7 cellular contexts compared by ENCODE assay signal in genomic region chrX:134460861-134461218, GRCh38. TPM values are rescaled to one million over a fixed set of nuclear protein-coding genes. Genes with fewer than 3 reads are reported as not detected.
DNase-seq lines count a peak whose midpoint lies in the region; ATAC-seq, FAIRE-seq and TF ChIP-seq lines count a peak whose summit lies in the region.

No MANE protein-coding gene starts in this region.

- TF ChIP-seq POLR2A in suprapubic skin (IDR thresholded peaks at IDR 0.05): no peak

- H3K36me3 Mint-ChIP-seq in activated T-helper 1 cell treated with anti-CD3 and anti-CD28 coated beads, Interleukin-12 subunit alpha, Interleukin-12 subunit beta, Interleukin-2, Interleukin-4 antibody, amounts not matched to agents 30 ng/mL and 10 ng/mL and 1 ng/mL, durations not matched to agents 14 hours and 24 hours and 36 hours (ENCODE audit: low read depth): peaks cover 2% of the 10 kb centered on the region

- no peaks in the 10 kb centered on the region for H3K9me3 Mint-ChIP-seq in activated T-helper 1 cell treated with anti-CD3 and anti-CD28 coated beads, Interleukin-12 subunit alpha, Interleukin-12 subunit beta, Interleukin-2, Interleukin-4 antibody, amounts not matched to agents 30 ng/mL and 10 ng/mL and 1 ng/mL, durations not matched to agents 14 hours and 24 hours and 36 hours

- H3K36me3 ChIP-seq in iPS-20b (ENCODE audit: insufficient read depth, low read depth, low read length): no peaks in the 10 kb centered on the region
- H3K36me3 ChIP-seq in suprapubic skin: no peaks in the 10 kb centered on the region

- peak; percentile 16 for ATAC-seq in HG03354 (IDR thresholded peaks at IDR 0.05; ENCODE audit: poor library complexity, severe bottlenecking, unreplicated experiment)

- H3K27me3 Mint-ChIP-seq in activated T-helper 1 cell treated with anti-CD3 and anti-CD28 coated beads, Interleukin-12 subunit alpha, Interleukin-12 subunit beta, Interleukin-2, Interleukin-4 antibody, amounts not matched to agents 30 ng/mL and 10 ng/mL and 1 ng/mL, durations not matched to agents 14 hours and 24 hours and 36 hours (ENCODE audit: insufficient read depth): no peaks in the 10 kb centered on the region

- H3K4me1 ChIP-seq in iPS-20b (ENCODE audit: insufficient read depth, low read length) (no peaks in the 10 kb centered on the region), suprapubic skin (no peaks in the 10 kb centered on the region)

- H3K27ac ChIP-seq in iPS-20b (ENCODE audit: low read length): no peak overlapping the region
- H3K27ac ChIP-seq in suprapubic skin: no peak overlapping the region

- H3K9me3 ChIP-seq in iPS-20b (ENCODE audit: insufficient read depth, low read depth, low read length) (no peaks in the 10 kb centered on the region), suprapubic skin (no peaks in the 10 kb centered on the region)

- TF ChIP-seq EP300 in suprapubic skin (IDR thresholded peaks at IDR 0.05): no peak

- no peak for FAIRE-seq in urothelium cell line (lab: Jason Lieb, UNC)

- DNase-seq in GM12865 (ENCODE audit: low read depth): peak; percentile 12
- no peak for DNase-seq in activated T-helper 1 cell treated with anti-CD3 and anti-CD28 coated beads, Interleukin-12 subunit alpha, Interleukin-12 subunit beta, Interleukin-2, Interleukin-4 antibody, amounts not matched to agents 30 ng/mL and 10 ng/mL and 1 ng/mL, durations not matched to agents 14 hours and 24 hours and 36 hours (ENCODE audit: low spot score)
- no peak for DNase-seq in suprapubic skin (ENCODE audit: low spot score in 2 of 2)
- no peak for DNase-seq in stimulated activated naive CD4-positive, alpha-beta T cell (lab: John Stamatoyannopoulos, UW)
- DNase-seq in urothelium cell line (ENCODE audit: low spot score): no peak

- no peaks in the 10 kb centered on the region for H3K27me3 ChIP-seq in iPS-20b (ENCODE audit: insufficient read depth, low read length)
- H3K27me3 ChIP-seq in suprapubic skin: no peaks in the 10 kb centered on the region

- intact Hi-C loops in activated T-helper 1 cell treated with anti-CD3 and anti-CD28 coated beads, Interleukin-12 subunit alpha, Interleukin-12 subunit beta, Interleukin-2, Interleukin-4 antibody, amounts not matched to agents 30 ng/mL and 10 ng/mL and 1 ng/mL, durations not matched to agents 14 hours and 24 hours and 36 hours (cut with micrococcal nuclease): loop anchor here (1.0 to 10.0 kb wide), 2 partner anchors 274 to 1064 kb away; partner anchors contain the start of gene INTS6L

- peak overlapping the region; percentile 50 for H3K27ac Mint-ChIP-seq in activated T-helper 1 cell treated with anti-CD3 and anti-CD28 coated beads, Interleukin-12 subunit alpha, Interleukin-12 subunit beta, Interleukin-2, Interleukin-4 antibody, amounts not matched to agents 30 ng/mL and 10 ng/mL and 1 ng/mL, durations not matched to agents 14 hours and 24 hours and 36 hours

- 44% methylated on average over 9 of the region's 9 CpGs for WGBS in suprapubic skin

- H3K4me3 Mint-ChIP-seq in activated T-helper 1 cell treated with anti-CD3 and anti-CD28 coated beads, Interleukin-12 subunit alpha, Interleukin-12 subunit beta, Interleukin-2, Interleukin-4 antibody, amounts not matched to agents 30 ng/mL and 10 ng/mL and 1 ng/mL, durations not matched to agents 14 hours and 24 hours and 36 hours: peak overlapping the region; percentile 90

- peak overlapping the region; percentile 74; the same call in 1 of the 2 replicates for H3K9ac ChIP-seq in iPS-20b (ENCODE audit: low read depth, low read length)

- TF ChIP-seq CTCF in GM12865 (IDR thresholded peaks at IDR 0.05; ENCODE audit: insufficient read depth, low read depth, low read length, missing control alignments): no peak
- TF ChIP-seq CTCF in suprapubic skin (IDR thresholded peaks at IDR 0.05): no peak

- peaks cover 19% of the 10 kb centered on the region for H3K4me1 Mint-ChIP-seq in activated T-helper 1 cell treated with anti-CD3 and anti-CD28 coated beads, Interleukin-12 subunit alpha, Interleukin-12 subunit beta, Interleukin-2, Interleukin-4 antibody, amounts not matched to agents 30 ng/mL and 10 ng/mL and 1 ng/mL, durations not matched to agents 14 hours and 24 hours and 36 hours (ENCODE audit: low read depth)

- H3K4me3 ChIP-seq in GM12865 (ENCODE audit: low read depth, low read length) (peak overlapping the region; percentile 74), iPS-20b (ENCODE audit: low read length) (peak overlapping the region; percentile 82), suprapubic skin (peak overlapping the region; percentile 67)

RNA-seq across cellular contexts. Expression of gene HPRT1, which starts 0.9 kb away (rescaled TPM):
- total RNA-seq in activated T-helper 1 cell treated with anti-CD3 and anti-CD28 coated beads, Interleukin-12 subunit alpha, Interleukin-12 subunit beta, Interleukin-2, Interleukin-4 antibody, amounts not matched to agents 30 ng/mL and 10 ng/mL and 1 ng/mL, durations not matched to agents 14 hours and 24 hours and 36 hours: 106 and 113 TPM in 2 replicates
- 10 to 100 TPM in 1 of 4 donors, 1 to 10 TPM in 3; 5.0 to 12.8 (median 7.2) TPM for total RNA-seq in suprapubic skin
